ENCODE assay signal across 8 cellular contexts in the genomic region with DNA sequence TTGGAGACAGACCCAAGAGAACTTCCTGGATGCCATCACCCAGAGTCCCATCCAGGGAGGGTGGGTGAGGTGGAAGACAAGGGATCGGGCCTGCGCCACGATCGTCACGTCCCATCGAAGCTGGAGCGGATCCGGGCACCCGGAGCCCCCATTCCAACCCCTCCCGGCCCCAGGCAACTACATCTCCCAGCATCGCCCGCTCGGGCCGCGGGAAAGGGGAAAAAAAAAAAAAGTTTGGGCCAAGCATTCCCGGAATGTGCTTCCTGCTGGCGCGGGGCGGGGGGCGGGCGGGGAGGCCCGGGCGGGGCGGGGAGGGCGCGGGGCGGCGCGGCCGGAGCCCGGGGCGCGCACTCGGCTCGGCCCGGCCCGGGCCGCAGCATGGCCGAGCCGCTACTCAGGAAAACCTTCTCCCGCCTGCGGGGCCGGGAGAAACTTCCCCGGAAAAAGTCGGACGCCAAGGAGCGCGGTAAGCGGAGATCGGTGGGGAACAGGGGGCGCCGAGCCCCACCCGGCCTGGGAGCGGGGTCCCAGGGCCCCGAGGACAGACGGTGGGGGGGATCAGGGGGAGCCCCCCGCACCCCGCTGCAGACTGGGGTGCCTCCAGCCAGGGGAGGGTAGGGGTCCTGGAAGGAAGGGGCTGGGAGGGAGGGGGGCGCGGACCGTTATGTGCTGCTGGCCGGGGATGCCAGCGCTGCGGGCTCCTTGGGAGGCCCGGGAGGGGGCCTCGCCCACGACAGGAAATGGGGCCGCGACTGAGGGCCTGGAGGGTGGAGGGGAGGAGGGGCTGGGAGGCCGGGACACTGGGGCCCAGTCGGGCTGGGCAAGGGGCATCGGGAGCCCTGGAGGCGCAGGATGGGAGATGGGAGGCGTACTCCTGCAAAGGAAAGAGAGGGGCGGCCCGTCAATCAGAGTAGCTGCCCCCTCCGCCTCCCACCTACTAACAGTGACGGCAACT. TPM values are rescaled to one million over a fixed set of nuclear protein-coding genes. Genes with fewer than 3 reads are reported as not detected.
DNase-seq lines count a peak whose midpoint lies in the region; ATAC-seq and TF ChIP-seq lines count a peak whose summit lies in the region.

A gene with protein sequence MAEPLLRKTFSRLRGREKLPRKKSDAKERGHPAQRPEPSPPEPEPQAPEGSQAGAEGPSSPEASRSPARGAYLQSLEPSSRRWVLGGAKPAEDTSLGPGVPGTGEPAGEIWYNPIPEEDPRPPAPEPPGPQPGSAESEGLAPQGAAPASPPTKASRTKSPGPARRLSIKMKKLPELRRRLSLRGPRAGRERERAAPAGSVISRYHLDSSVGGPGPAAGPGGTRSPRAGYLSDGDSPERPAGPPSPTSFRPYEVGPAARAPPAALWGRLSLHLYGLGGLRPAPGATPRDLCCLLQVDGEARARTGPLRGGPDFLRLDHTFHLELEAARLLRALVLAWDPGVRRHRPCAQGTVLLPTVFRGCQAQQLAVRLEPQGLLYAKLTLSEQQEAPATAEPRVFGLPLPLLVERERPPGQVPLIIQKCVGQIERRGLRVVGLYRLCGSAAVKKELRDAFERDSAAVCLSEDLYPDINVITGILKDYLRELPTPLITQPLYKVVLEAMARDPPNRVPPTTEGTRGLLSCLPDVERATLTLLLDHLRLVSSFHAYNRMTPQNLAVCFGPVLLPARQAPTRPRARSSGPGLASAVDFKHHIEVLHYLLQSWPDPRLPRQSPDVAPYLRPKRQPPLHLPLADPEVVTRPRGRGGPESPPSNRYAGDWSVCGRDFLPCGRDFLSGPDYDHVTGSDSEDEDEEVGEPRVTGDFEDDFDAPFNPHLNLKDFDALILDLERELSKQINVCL (plus strand): TSS at position 346 of the 955 bp plus-strand sequence. CDS start 33 bp downstream, at position 379.

- H3K36me3 ChIP-seq in ovary = no peaks in the 10 kb centered on the region

- H3K36me3 Mint-ChIP-seq in HFFc6 (ENCODE audit: low read depth) = peaks cover 22% of the 10 kb centered on the region
- peaks cover 8% of the 10 kb centered on the region for H3K36me3 Mint-ChIP-seq in activated naive CD4-positive, alpha-beta T cell treated with anti-CD3 and anti-CD28 coated beads for 36 hours (ENCODE audit: low read depth)

- no peaks in the 10 kb centered on the region for H3K4me1 ChIP-seq in ovary (ENCODE audit: insufficient read depth)

- peaks cover 17% of the 10 kb centered on the region for H3K4me1 Mint-ChIP-seq in HFFc6 (ENCODE audit: low read depth)
- peaks cover 13% of the 10 kb centered on the region for H3K4me1 Mint-ChIP-seq in activated naive CD4-positive, alpha-beta T cell treated with anti-CD3 and anti-CD28 coated beads for 36 hours (ENCODE audit: low read depth)

- no peak for TF ChIP-seq EP300 in ovary (IDR thresholded peaks at IDR 0.05)

- peak; percentile 75 for ATAC-seq in Right ventricle myocardium inferior

- no peak for TF ChIP-seq CTCF in HFFc6 (IDR thresholded peaks at IDR 0.05)
- TF ChIP-seq CTCF in ovary (IDR thresholded peaks at IDR 0.05) = no peak

- H3K27me3 ChIP-seq in ovary = no peaks in the 10 kb centered on the region

- H3K27me3 Mint-ChIP-seq in HFFc6 (ENCODE audit: insufficient read depth) = peaks cover 3% of the 10 kb centered on the region
- peaks cover 10% of the 10 kb centered on the region for H3K27me3 Mint-ChIP-seq in activated naive CD4-positive, alpha-beta T cell treated with anti-CD3 and anti-CD28 coated beads for 36 hours (ENCODE audit: low read depth)

- intact Hi-C loops in activated naive CD4-positive, alpha-beta T cell treated with anti-CD3 and anti-CD28 coated beads for 36 hours (cut with micrococcal nuclease) = no loop called here
- intact Hi-C loops in Right ventricle myocardium inferior (cut with DNase I) = loop anchor here (1.0 kb wide), 1 partner anchor 18 kb away; a partner anchor contains a TSS
- intact Hi-C loops in ovary (cut with DNase I) = no loop called here

- peak within 1 kb of the TSS; percentile 81 to 82 for H3K27ac ChIP-seq in ovary

- CTCF ChIA-PET in activated naive CD4-positive, alpha-beta T cell treated with anti-CD3 and anti-CD28 coated beads for 36 hours (lab: Charles Lee) = interaction anchor here (1.1 to 1.4 kb wide), 4 partner anchors 7 to 312 kb away, joined by 3 to 5 read pairs (median 3); partner anchors contain the start of gene AKAP8L

- peaks cover 18% of the 10 kb centered on the region for H3K9me3 Mint-ChIP-seq in HFFc6
- peaks cover 21% of the 10 kb centered on the region for H3K9me3 Mint-ChIP-seq in activated naive CD4-positive, alpha-beta T cell treated with anti-CD3 and anti-CD28 coated beads for 36 hours

- H3K4me3 Mint-ChIP-seq in HFFc6 = peak within 1 kb of the TSS; percentile 94
- peak within 1 kb of the TSS; percentile 73 for H3K4me3 Mint-ChIP-seq in activated naive CD4-positive, alpha-beta T cell treated with anti-CD3 and anti-CD28 coated beads for 36 hours

- peak within 1 kb of the TSS; percentile 91 for H3K27ac Mint-ChIP-seq in HFFc6
- H3K27ac Mint-ChIP-seq in activated naive CD4-positive, alpha-beta T cell treated with anti-CD3 and anti-CD28 coated beads for 36 hours = no peak within 1 kb of the TSS

- H3K9me3 ChIP-seq in ovary = no peaks in the 10 kb centered on the region

- H3K4me3 ChIP-seq in ovary = peak within 1 kb of the TSS; percentile 91

- peak; percentile 48 for TF ChIP-seq POLR2A in ovary (IDR thresholded peaks at IDR 0.05)

- WGBS in ovary, 3 donors = 0 to 1% (median 1%) methylated on average over 30 to 76 of the region's 78 CpGs

- no peak for DNase-seq in HFFc6
- peak; percentile 60 for DNase-seq in activated naive CD4-positive, alpha-beta T cell treated with anti-CD3 and anti-CD28 coated beads for 36 hours
- no peak for DNase-seq in Right ventricle myocardium inferior (ENCODE audit: missing footprints)
- peak; percentile 64 to 77 (median 66) for DNase-seq in ovary
- no peak for DNase-seq in NCI-H82 treated with DMSO at 0.1 percent for 48 hours (lab: John Stamatoyannopoulos, UW; ENCODE audit: unreplicated experiment)
- no peak for DNase-seq in NCI-H1417 treated with DMSO at 0.1 percent for 48 hours (lab: John Stamatoyannopoulos, UW)
- DNase-seq in cerebellar cortex (ENCODE audit: low spot score) = no peak
- no peak for DNase-seq in HT-29 (ENCODE audit: low spot score)

RNA-seq across cellular contexts. Expression of the gene that starts here (rescaled TPM):
- total RNA-seq in HFFc6 (2021; fragmentation: NEBNext Ultra II Directional; extraction: Animal tissue kit (Norgen Biotek cat#: 25700)) = 10 to 100 TPM; 88.6 to 96.1 (median 92.0) TPM
- total RNA-seq in activated naive CD4-positive, alpha-beta T cell treated with anti-CD3 and anti-CD28 coated beads for 36 hours = 1 to 10 TPM in 1 of 2 experiments, under 1 TPM in 1; 0.67 to 1.1 TPM
- total RNA-seq in Right ventricle myocardium inferior (15.7 TPM), ovary (10 to 100 TPM; 22.2 to 61.9 (median 43.5) TPM)
- 10 to 100 TPM in 1 of 2 donors, 1 to 10 TPM in 1; 9.4 to 22.9 TPM for polyA plus RNA-seq in ovary
- total RNA-seq in HT-29 (2014; rRNA removed; shearing (Covaris generic)) = 0.03 TPM in 1 of 2 replicates, not detected in the other

Comparison
In these comparisons a context has a peak if more than half of its experiments do, and no peak if none do; other contexts are left out.
1. DNase-seq: peak in activated naive CD4-positive, alpha-beta T cell treated with anti-CD3 and anti-CD28 coated beads for 36 hours (single experiment) and ovary (5 of 5); none in HFFc6 (single experiment), Right ventricle myocardium inferior (single experiment), NCI-H82 treated with DMSO at 0.1 percent for 48 hours (single experiment), NCI-H1417 treated with DMSO at 0.1 percent for 48 hours (single experiment), cerebellar cortex (single experiment) and HT-29 (single experiment).